ENCODE assay signal across 1 cellular context in the genomic region with DNA sequence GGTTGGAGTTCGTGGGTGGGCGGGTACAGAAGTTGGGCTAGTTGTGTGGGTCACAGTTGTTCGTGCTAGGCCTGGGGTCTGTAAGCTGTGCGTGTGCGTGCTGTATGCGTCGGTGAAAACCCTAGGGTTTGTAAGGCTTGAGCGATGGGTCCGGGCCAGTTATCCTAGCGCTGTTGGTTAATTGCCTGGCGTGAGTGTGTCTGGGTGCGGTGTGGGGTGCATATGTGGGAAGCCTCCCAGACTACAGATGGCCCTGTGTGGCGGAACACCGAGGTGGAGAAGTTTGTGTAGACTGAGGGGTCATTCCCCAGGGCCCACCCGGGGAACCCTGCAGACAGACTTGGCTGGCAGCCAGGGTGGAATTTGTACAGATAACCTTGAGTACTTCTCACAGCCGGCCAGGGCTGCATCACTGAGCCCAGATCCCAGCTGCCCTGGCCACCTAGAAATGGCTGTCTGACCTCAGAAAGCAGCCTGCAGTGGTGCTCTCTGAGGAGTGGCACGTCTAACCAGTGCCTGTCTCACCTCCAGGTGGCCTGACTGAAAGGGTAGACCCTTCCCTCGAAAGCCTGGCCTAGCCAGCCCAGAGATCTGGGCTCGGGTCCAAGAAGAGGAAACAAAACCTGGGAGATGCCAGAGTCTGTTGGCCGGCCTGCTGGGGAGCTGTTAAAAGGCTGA.
TF ChIP-seq lines count a peak whose summit lies in the region.

No MANE protein-coding gene starts in this region.

TF ChIP-seq in HepG2, 621 proteins besides CTCF, POLR2A, EP300 and RAD21 (continued from another document):
- TF ChIP-seq, protein P1, sequence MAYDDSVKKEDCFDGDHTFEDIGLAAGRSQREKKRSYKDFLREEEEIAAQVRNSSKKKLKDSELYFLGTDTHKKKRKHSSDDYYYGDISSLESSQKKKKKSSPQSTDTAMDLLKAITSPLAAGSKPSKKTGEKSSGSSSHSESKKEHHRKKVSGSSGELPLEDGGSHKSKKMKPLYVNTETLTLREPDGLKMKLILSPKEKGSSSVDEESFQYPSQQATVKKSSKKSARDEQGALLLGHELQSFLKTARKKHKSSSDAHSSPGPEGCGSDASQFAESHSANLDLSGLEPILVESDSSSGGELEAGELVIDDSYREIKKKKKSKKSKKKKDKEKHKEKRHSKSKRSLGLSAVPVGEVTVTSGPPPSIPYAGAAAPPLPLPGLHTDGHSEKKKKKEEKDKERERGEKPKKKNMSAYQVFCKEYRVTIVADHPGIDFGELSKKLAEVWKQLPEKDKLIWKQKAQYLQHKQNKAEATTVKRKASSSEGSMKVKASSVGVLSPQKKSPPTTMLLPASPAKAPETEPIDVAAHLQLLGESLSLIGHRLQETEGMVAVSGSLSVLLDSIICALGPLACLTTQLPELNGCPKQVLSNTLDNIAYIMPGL (CRISPR knock-in tag; IDR thresholded peaks at IDR 0.05; ENCODE audit: borderline replicate concordance in 1 of 2, low read depth in 1 of 2): peak in 1 of 2 experiments; percentile 68; a peak in 3 of 4 replicates
- TF ChIP-seq GTF3A (CRISPR knock-in tag; conservative IDR thresholded peaks at IDR 0.05) (no peak), ZNF224 (CRISPR knock-in tag; IDR thresholded peaks at IDR 0.05) (peak; percentile 65; the same call in 1 of the 2 replicates), ZNF879 (CRISPR knock-in tag; IDR thresholded peaks at IDR 0.05) (no peak), KLF12 (CRISPR knock-in tag; IDR thresholded peaks at IDR 0.05; ENCODE audit: borderline replicate concordance) (0 out of 2 replicates have a peak, but pooled peaks have one; percentile 23), ZNF30 (CRISPR knock-in tag; IDR thresholded peaks at IDR 0.05) (no peak), NCOA1 (CRISPR knock-in tag; IDR thresholded peaks at IDR 0.05) (no peak), ZNF205 (CRISPR knock-in tag; IDR thresholded peaks at IDR 0.05) (0 out of 2 replicates have a peak, but pooled peaks have one; percentile 13), ARNT2 (CRISPR knock-in tag; IDR thresholded peaks at IDR 0.05; ENCODE audit: low read depth) (no peak), RCOR2 (CRISPR knock-in tag; IDR thresholded peaks at IDR 0.05) (peak; percentile 51; the same call in 1 of the 2 replicates), ZNF225 (CRISPR knock-in tag; IDR thresholded peaks at IDR 0.05) (peak; percentile 10; the same call in 1 of the 2 replicates), KAT7 (CRISPR knock-in tag; IDR thresholded peaks at IDR 0.05; ENCODE audit: borderline replicate concordance) (peak; percentile 31), ZBTB1 (CRISPR knock-in tag; IDR thresholded peaks at IDR 0.05; ENCODE audit: borderline replicate concordance) (no peak), PHF8 (CRISPR knock-in tag; IDR thresholded peaks at IDR 0.05) (no peak; the same call in 1 of the 2 replicates), ZSCAN29 (CRISPR knock-in tag; conservative IDR thresholded peaks at IDR 0.05) (0 out of 2 replicates have a peak, but pooled peaks have one; percentile 77), ZSCAN30 (CRISPR knock-in tag; IDR thresholded peaks at IDR 0.05) (0 out of 2 replicates have a peak, but pooled peaks have one; percentile 83), MED1 (CRISPR knock-in tag; IDR thresholded peaks at IDR 0.05) (peak; percentile 43), NFKB2 (CRISPR knock-in tag; IDR thresholded peaks at IDR 0.05; ENCODE audit: borderline replicate concordance) (no peak)
- TF ChIP-seq, protein P2, sequence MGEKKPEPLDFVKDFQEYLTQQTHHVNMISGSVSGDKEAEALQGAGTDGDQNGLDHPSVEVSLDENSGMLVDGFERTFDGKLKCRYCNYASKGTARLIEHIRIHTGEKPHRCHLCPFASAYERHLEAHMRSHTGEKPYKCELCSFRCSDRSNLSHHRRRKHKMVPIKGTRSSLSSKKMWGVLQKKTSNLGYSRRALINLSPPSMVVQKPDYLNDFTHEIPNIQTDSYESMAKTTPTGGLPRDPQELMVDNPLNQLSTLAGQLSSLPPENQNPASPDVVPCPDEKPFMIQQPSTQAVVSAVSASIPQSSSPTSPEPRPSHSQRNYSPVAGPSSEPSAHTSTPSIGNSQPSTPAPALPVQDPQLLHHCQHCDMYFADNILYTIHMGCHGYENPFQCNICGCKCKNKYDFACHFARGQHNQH (CRISPR knock-in tag; IDR thresholded peaks at IDR 0.05): peak; percentile 52
- TF ChIP-seq, protein P3, sequence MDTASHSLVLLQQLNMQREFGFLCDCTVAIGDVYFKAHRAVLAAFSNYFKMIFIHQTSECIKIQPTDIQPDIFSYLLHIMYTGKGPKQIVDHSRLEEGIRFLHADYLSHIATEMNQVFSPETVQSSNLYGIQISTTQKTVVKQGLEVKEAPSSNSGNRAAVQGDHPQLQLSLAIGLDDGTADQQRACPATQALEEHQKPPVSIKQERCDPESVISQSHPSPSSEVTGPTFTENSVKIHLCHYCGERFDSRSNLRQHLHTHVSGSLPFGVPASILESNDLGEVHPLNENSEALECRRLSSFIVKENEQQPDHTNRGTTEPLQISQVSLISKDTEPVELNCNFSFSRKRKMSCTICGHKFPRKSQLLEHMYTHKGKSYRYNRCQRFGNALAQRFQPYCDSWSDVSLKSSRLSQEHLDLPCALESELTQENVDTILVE (CRISPR knock-in tag; IDR thresholded peaks at IDR 0.05): no peak; the same call in 1 of the 2 replicates
- TF ChIP-seq, protein P4, sequence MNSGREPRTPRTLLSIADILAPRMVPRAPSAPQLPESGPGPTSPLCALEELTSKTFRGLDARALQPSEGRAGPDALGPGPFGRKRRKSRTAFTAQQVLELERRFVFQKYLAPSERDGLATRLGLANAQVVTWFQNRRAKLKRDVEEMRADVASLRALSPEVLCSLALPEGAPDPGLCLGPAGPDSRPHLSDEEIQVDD (CRISPR knock-in tag; IDR thresholded peaks at IDR 0.05; ENCODE audit: borderline replicate concordance): 0 out of 2 replicates have a peak, but pooled peaks have one; percentile 40
- TF ChIP-seq, protein P5, sequence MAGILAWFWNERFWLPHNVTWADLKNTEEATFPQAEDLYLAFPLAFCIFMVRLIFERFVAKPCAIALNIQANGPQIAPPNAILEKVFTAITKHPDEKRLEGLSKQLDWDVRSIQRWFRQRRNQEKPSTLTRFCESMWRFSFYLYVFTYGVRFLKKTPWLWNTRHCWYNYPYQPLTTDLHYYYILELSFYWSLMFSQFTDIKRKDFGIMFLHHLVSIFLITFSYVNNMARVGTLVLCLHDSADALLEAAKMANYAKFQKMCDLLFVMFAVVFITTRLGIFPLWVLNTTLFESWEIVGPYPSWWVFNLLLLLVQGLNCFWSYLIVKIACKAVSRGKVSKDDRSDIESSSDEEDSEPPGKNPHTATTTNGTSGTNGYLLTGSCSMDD (CRISPR knock-in tag; IDR thresholded peaks at IDR 0.05): no peak
- TF ChIP-seq, protein P6, sequence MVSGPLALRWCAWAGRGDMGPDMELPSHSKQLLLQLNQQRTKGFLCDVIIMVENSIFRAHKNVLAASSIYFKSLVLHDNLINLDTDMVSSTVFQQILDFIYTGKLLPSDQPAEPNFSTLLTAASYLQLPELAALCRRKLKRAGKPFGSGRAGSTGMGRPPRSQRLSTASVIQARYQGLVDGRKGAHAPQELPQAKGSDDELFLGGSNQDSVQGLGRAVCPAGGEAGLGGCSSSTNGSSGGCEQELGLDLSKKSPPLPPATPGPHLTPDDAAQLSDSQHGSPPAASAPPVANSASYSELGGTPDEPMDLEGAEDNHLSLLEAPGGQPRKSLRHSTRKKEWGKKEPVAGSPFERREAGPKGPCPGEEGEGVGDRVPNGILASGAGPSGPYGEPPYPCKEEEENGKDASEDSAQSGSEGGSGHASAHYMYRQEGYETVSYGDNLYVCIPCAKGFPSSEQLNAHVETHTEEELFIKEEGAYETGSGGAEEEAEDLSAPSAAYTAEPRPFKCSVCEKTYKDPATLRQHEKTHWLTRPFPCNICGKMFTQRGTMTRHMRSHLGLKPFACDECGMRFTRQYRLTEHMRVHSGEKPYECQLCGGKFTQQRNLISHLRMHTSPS (CRISPR knock-in tag; IDR thresholded peaks at IDR 0.05; ENCODE audit: low read depth): peak; percentile 59
- TF ChIP-seq, protein P7, sequence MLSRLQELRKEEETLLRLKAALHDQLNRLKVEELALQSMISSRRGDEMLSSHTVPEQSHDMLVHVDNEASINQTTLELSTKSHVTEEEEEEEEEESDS (CRISPR knock-in tag; IDR thresholded peaks at IDR 0.05; ENCODE audit: borderline replicate concordance): no peak
- TF ChIP-seq, protein P8, sequence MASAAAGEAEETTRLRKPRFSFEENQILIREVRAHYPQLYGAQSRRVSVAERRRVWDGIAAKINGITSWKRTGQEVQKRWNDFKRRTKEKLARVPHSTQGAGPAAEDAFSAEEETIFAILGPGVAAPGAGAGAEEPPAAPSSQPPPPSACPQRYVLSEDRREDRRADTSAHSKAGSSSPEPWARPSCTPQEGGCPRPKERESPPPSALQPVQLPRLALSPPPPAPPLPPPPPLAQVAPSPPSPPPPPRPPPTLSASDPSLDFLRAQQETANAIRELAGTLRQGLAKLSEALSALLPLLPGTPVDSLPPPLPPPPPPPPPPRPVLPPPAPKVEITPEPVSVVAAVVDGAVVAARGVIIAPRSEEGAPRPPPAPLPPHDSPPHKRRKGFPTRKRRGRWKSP (CRISPR knock-in tag; IDR thresholded peaks at IDR 0.05): peak; percentile 47; the same call in 1 of the 2 replicates
- TF ChIP-seq, protein P9, sequence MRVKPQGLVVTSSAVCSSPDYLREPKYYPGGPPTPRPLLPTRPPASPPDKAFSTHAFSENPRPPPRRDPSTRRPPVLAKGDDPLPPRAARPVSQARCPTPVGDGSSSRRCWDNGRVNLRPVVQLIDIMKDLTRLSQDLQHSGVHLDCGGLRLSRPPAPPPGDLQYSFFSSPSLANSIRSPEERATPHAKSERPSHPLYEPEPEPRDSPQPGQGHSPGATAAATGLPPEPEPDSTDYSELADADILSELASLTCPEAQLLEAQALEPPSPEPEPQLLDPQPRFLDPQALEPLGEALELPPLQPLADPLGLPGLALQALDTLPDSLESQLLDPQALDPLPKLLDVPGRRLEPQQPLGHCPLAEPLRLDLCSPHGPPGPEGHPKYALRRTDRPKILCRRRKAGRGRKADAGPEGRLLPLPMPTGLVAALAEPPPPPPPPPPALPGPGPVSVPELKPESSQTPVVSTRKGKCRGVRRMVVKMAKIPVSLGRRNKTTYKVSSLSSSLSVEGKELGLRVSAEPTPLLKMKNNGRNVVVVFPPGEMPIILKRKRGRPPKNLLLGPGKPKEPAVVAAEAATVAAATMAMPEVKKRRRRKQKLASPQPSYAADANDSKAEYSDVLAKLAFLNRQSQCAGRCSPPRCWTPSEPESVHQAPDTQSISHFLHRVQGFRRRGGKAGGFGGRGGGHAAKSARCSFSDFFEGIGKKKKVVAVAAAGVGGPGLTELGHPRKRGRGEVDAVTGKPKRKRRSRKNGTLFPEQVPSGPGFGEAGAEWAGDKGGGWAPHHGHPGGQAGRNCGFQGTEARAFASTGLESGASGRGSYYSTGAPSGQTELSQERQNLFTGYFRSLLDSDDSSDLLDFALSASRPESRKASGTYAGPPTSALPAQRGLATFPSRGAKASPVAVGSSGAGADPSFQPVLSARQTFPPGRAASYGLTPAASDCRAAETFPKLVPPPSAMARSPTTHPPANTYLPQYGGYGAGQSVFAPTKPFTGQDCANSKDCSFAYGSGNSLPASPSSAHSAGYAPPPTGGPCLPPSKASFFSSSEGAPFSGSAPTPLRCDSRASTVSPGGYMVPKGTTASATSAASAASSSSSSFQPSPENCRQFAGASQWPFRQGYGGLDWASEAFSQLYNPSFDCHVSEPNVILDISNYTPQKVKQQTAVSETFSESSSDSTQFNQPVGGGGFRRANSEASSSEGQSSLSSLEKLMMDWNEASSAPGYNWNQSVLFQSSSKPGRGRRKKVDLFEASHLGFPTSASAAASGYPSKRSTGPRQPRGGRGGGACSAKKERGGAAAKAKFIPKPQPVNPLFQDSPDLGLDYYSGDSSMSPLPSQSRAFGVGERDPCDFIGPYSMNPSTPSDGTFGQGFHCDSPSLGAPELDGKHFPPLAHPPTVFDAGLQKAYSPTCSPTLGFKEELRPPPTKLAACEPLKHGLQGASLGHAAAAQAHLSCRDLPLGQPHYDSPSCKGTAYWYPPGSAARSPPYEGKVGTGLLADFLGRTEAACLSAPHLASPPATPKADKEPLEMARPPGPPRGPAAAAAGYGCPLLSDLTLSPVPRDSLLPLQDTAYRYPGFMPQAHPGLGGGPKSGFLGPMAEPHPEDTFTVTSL (CRISPR knock-in tag; IDR thresholded peaks at IDR 0.05; ENCODE audit: borderline replicate concordance): no peak
- TF ChIP-seq, protein P10, sequence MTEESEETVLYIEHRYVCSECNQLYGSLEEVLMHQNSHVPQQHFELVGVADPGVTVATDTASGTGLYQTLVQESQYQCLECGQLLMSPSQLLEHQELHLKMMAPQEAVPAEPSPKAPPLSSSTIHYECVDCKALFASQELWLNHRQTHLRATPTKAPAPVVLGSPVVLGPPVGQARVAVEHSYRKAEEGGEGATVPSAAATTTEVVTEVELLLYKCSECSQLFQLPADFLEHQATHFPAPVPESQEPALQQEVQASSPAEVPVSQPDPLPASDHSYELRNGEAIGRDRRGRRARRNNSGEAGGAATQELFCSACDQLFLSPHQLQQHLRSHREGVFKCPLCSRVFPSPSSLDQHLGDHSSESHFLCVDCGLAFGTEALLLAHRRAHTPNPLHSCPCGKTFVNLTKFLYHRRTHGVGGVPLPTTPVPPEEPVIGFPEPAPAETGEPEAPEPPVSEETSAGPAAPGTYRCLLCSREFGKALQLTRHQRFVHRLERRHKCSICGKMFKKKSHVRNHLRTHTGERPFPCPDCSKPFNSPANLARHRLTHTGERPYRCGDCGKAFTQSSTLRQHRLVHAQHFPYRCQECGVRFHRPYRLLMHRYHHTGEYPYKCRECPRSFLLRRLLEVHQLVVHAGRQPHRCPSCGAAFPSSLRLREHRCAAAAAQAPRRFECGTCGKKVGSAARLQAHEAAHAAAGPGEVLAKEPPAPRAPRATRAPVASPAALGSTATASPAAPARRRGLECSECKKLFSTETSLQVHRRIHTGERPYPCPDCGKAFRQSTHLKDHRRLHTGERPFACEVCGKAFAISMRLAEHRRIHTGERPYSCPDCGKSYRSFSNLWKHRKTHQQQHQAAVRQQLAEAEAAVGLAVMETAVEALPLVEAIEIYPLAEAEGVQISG (CRISPR knock-in tag; IDR thresholded peaks at IDR 0.05): peak; percentile 88
- TF ChIP-seq, protein P11, sequence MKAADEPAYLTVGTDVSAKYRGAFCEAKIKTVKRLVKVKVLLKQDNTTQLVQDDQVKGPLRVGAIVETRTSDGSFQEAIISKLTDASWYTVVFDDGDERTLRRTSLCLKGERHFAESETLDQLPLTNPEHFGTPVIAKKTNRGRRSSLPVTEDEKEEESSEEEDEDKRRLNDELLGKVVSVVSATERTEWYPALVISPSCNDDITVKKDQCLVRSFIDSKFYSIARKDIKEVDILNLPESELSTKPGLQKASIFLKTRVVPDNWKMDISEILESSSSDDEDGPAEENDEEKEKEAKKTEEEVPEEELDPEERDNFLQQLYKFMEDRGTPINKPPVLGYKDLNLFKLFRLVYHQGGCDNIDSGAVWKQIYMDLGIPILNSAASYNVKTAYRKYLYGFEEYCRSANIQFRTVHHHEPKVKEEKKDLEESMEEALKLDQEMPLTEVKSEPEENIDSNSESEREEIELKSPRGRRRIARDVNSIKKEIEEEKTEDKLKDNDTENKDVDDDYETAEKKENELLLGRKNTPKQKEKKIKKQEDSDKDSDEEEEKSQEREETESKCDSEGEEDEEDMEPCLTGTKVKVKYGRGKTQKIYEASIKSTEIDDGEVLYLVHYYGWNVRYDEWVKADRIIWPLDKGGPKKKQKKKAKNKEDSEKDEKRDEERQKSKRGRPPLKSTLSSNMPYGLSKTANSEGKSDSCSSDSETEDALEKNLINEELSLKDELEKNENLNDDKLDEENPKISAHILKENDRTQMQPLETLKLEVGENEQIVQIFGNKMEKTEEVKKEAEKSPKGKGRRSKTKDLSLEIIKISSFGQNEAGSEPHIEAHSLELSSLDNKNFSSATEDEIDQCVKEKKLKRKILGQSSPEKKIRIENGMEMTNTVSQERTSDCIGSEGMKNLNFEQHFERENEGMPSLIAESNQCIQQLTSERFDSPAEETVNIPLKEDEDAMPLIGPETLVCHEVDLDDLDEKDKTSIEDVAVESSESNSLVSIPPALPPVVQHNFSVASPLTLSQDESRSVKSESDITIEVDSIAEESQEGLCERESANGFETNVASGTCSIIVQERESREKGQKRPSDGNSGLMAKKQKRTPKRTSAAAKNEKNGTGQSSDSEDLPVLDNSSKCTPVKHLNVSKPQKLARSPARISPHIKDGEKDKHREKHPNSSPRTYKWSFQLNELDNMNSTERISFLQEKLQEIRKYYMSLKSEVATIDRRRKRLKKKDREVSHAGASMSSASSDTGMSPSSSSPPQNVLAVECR (CRISPR knock-in tag; IDR thresholded peaks at IDR 0.05; ENCODE audit: borderline replicate concordance): peak; percentile 62; the same call in 1 of the 2 replicates
